19 cellular contexts compared by ENCODE assay signal in genomic region chr12:114320910-114321309, GRCh38.
A peak's percentile ranks its signal among the peaks of the same experiment; 100 is the strongest.
DNase-seq lines count a peak whose midpoint lies in the region; ATAC-seq and TF ChIP-seq lines count a peak whose summit lies in the region.
"Had no signal": no experiment of that assay in that cellular context is flagged by ENCODE, and none has a peak within 500 bp of the region (broad histone marks: within the 10 kb centered on the region; RNA-seq: fewer than 3 reads in every experiment).

No MANE protein-coding gene starts in this region.

- intact Hi-C loops in heart right ventricle (cut with DNase I) (no loop called here), Right ventricle myocardium superior (cut with DNase I) (no loop called here), left ventricle myocardium superior (cut with micrococcal nuclease) (no loop called here), left ventricle myocardium inferior (cut with micrococcal nuclease) (no loop called here)

- DNase-seq in heart right ventricle (no peak), Right ventricle myocardium superior (no peak), left ventricle myocardium superior (no peak), left ventricle myocardium inferior (no peak), Daoy (ENCODE audit: low read depth) (peak; percentile 26), NCI-H2171 treated with DMSO at 0.1 percent for 48 hours (lab: John Stamatoyannopoulos, UW) (no peak)
- DNase-seq: AML-193; Caco-2; Calu3; CD4-positive, alpha-beta T cell; CD8-positive, alpha-beta T cell; DMS79 treated with DMSO at 0.1 percent for 48 hours; EL; GDM1 had no signal

- no peaks in the 10 kb centered on the region for H3K27me3 ChIP-seq in heart right ventricle
- H3K27me3 ChIP-seq in left ventricle myocardium inferior (ENCODE audit: low read depth), result peaks cover 7% of the 10 kb centered on the region
- H3K27me3 ChIP-seq: BLaER1 treated with 17β-estradiol and CSF1 and Interleukin-3, amounts not matched to agents 10 nM and 100 nM had no signal

- no peak overlapping the region for H3K27ac ChIP-seq in heart right ventricle
- no peak overlapping the region for H3K27ac ChIP-seq in left ventricle myocardium inferior (replicated peaks)
- H3K27ac ChIP-seq: 22Rv1; A549; BLaER1 treated with 17β-estradiol and CSF1 and Interleukin-3, amounts not matched to agents 10 nM and 100 nM; C4-2B had no signal

- WGBS in heart right ventricle, 2 donors, result 58 to 61% methylated on average over 8 of the region's 8 CpGs

- H3K4me1 ChIP-seq in heart right ventricle, result peaks cover 0 to 5% (median 0%) of the 10 kb centered on the region in 9 donors
- H3K4me1 ChIP-seq in left ventricle myocardium inferior, result peaks cover 5% of the 10 kb centered on the region
- H3K4me1 ChIP-seq: A549, Caco-2 had no signal

- ATAC-seq in heart right ventricle (peak in 5 of 8 donors; percentile 31 to 72 (median 43)), Right ventricle myocardium superior (ENCODE audit: poor library complexity) (no peak), left ventricle myocardium superior (peak; percentile 15)
- ATAC-seq: A549; CD8-positive, alpha-beta T cell; GM12878 had no signal

- H3K36me3 ChIP-seq in heart right ventricle (no peaks in the 10 kb centered on the region), left ventricle myocardium inferior (no peaks in the 10 kb centered on the region)
- H3K36me3 ChIP-seq: BLaER1 treated with 17β-estradiol and CSF1 and Interleukin-3, amounts not matched to agents 10 nM and 100 nM had no signal

- H3K9me3 ChIP-seq in heart right ventricle, result peaks cover 0 to 8% (median 0%) of the 10 kb centered on the region in 11 donors
- no peaks in the 10 kb centered on the region for H3K9me3 ChIP-seq in left ventricle myocardium inferior (replicated peaks)
- H3K9me3 ChIP-seq: A549, Caco-2 had no signal

- H3K4me3 ChIP-seq in heart right ventricle, result no peak overlapping the region
- H3K4me3 ChIP-seq in left ventricle myocardium inferior, result no peak overlapping the region
- H3K4me3 ChIP-seq: A549; BLaER1 treated with 17β-estradiol and CSF1 and Interleukin-3, amounts not matched to agents 10 nM and 100 nM; GM12878 had no signal

- TF ChIP-seq CTCF in heart right ventricle (IDR thresholded peaks at IDR 0.05) (no peak), left ventricle myocardium inferior (IDR thresholded peaks at IDR 0.05; ENCODE audit: borderline replicate concordance) (no peak)
